Comparison of ENCODE assay signal across 1 cellular context in genomic region chr15:84868037-84868880, GRCh38.
TF ChIP-seq lines count a peak whose summit lies in the region.

No MANE protein-coding gene starts in this region.

TF ChIP-seq in WTC11, 78 proteins besides CTCF, POLR2A, EP300 and RAD21 (continued from another document):
- TF ChIP-seq ARID4B (CRISPR knock-in tag; IDR thresholded peaks at IDR 0.05; ENCODE audit: borderline replicate concordance) = no peak
